ENCODE assay signal across 25 cellular contexts in the genomic region with DNA sequence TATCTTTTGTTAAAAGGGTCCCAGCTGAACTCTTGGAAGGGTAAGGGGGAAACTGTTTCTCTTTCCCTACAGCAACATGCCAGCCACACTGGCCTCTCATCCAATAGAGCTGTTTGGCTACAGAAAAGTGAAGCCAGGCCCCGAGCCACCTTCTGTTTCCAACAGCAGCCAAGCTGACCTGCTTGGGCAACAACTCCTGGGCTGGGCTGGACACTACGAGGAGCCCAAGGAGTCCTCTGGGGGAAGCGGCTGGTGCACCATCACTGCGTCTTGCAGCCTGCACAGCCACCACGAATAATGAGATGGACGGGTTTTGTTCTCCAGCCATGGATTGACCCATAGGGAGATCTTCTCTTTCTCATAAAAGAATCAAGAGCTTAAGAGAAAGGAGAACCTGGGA.
DNase-seq lines count a peak whose midpoint lies in the region; ATAC-seq and TF ChIP-seq lines count a peak whose summit lies in the region.
"Had no signal": no experiment of that assay in that cellular context is flagged by ENCODE, and none has a peak within 500 bp of the region (broad histone marks: within the 10 kb centered on the region; RNA-seq: fewer than 3 reads in every experiment).

No MANE protein-coding gene starts in this region.

- H3K4me1 ChIP-seq in endodermal cell (ENCODE audit: control insufficient read depth, insufficient read depth, low read length) (peaks cover 4% of the 10 kb centered on the region), neuronal stem cell (ENCODE audit: control insufficient read depth in 2 of 2, insufficient read depth in 1 of 2, low read depth in 1 of 2, low read length in 2 of 2) (peaks cover 0 to 5% of the 10 kb centered on the region in 2 donors), stomach (no peaks in the 10 kb centered on the region)
- H3K4me1 ChIP-seq: BE2C, BLaER1 had no signal

- peaks cover 17% of the 10 kb centered on the region for H3K27me3 Mint-ChIP-seq in endodermal cell (ENCODE audit: insufficient read depth)
- H3K27me3 Mint-ChIP-seq: CD4-positive, alpha-beta memory T cell; CD4-positive, CD25-positive, alpha-beta regulatory T cell had no signal

- no peak overlapping the region for H3K27ac Mint-ChIP-seq in endodermal cell
- H3K27ac Mint-ChIP-seq: CD14-positive monocyte; CD4-positive, CD25-positive, alpha-beta regulatory T cell had no signal

- TF ChIP-seq EP300 in stomach (IDR thresholded peaks at IDR 0.05) = no peak

- DNase-seq in endodermal cell (peak; percentile 20), mesenteric fat pad (ENCODE audit: low spot score) (peak; percentile 62), neuronal stem cell (ENCODE audit: low spot score) (no peak), stomach (peak; percentile 9), NCI-H524 treated with DMSO at 0.1 percent for 48 hours (lab: John Stamatoyannopoulos, UW) (no peak), NCI-H146 treated with DMSO at 0.1 percent for 48 hours (lab: John Stamatoyannopoulos, UW; ENCODE audit: unreplicated experiment) (no peak)
- DNase-seq: 8988T; ACHN; BE2C; C1 segment of cervical spinal cord; CD4-positive, alpha-beta memory T cell; CD4-positive, CD25-positive, alpha-beta regulatory T cell; CD8-positive, alpha-beta memory T cell; COR-L47; DMS 273 treated with DMSO at 0.1 percent for 48 hours; DMS153; DMS53; DMS79; DND-41; EL; GDM1 had no signal

- H2AFZ ChIP-seq in neuronal stem cell (ENCODE audit: low read length) = no peak overlapping the region

- no peak overlapping the region for H2AK5ac ChIP-seq in neuronal stem cell (ENCODE audit: low read depth, low read length)

- no peak overlapping the region for H3K4me3 Mint-ChIP-seq in endodermal cell
- H3K4me3 Mint-ChIP-seq: CD14-positive monocyte; CD4-positive, alpha-beta memory T cell; CD4-positive, CD25-positive, alpha-beta regulatory T cell; CD8-positive, alpha-beta memory T cell had no signal

- peak overlapping the region; percentile 61 for H3K18ac ChIP-seq in neuronal stem cell (ENCODE audit: low read length)

- no peak overlapping the region for H3K4ac ChIP-seq in neuronal stem cell (ENCODE audit: low read length)

- no peak overlapping the region for H4K91ac ChIP-seq in neuronal stem cell (ENCODE audit: low read depth, low read length, poor library complexity)

- no peak overlapping the region for H2BK120ac ChIP-seq in neuronal stem cell (ENCODE audit: low read depth, low read length)

- intact Hi-C loops in stomach (cut with DNase I; ENCODE audit: low total_unique reads) = no loop called here

- H3K27ac ChIP-seq in endodermal cell (ENCODE audit: low read depth, low read length) = no peak overlapping the region
- H3K27ac ChIP-seq in neuronal stem cell (replicated peaks; ENCODE audit: low read length) = no peak overlapping the region
- no peak overlapping the region for H3K27ac ChIP-seq in stomach
- H3K27ac ChIP-seq: BLaER1 had no signal

- no peak overlapping the region for H4K8ac ChIP-seq in neuronal stem cell (ENCODE audit: low read depth, low read length)

- no peak overlapping the region for H2BK5ac ChIP-seq in neuronal stem cell (ENCODE audit: low read length)

- H3K27me3 ChIP-seq in endodermal cell (ENCODE audit: control insufficient read depth, insufficient read depth, low read length, poor library complexity, severe bottlenecking) = peaks cover 5% of the 10 kb centered on the region
- no peaks in the 10 kb centered on the region for H3K27me3 ChIP-seq in neuronal stem cell (ENCODE audit: control insufficient read depth in 3 of 3, insufficient read depth in 3 of 3, low read depth in 1 of 3, low read length in 3 of 3)
- H3K27me3 ChIP-seq in stomach = peaks cover 0 to 61% (median 0%) of the 10 kb centered on the region in 3 donors
- H3K27me3 ChIP-seq: BE2C, BLaER1 had no signal

- H3K36me3 ChIP-seq in endodermal cell (ENCODE audit: control insufficient read depth, insufficient read depth, low read length) (no peaks in the 10 kb centered on the region), neuronal stem cell (replicated peaks in 1 of 2; ENCODE audit: control insufficient read depth in 2 of 2, insufficient read depth in 2 of 2, low read length in 2 of 2) (no peaks in the 10 kb centered on the region), stomach (no peaks in the 10 kb centered on the region)
- H3K36me3 ChIP-seq: BE2C, BLaER1 had no signal

- no peaks in the 10 kb centered on the region for H3K9me3 ChIP-seq in endodermal cell (ENCODE audit: control insufficient read depth, low read length)
- H3K9me3 ChIP-seq in neuronal stem cell (replicated peaks in 1 of 2; ENCODE audit: control insufficient read depth in 2 of 2, insufficient read depth in 1 of 2, low read depth in 1 of 2, low read length in 2 of 2) = no peaks in the 10 kb centered on the region
- H3K9me3 ChIP-seq in stomach = no peaks in the 10 kb centered on the region
- H3K9me3 ChIP-seq: BE2C, BLaER1 had no signal

- H3K9me3 Mint-ChIP-seq in endodermal cell = peaks cover 1% of the 10 kb centered on the region

- TF ChIP-seq POLR2A in stomach (IDR thresholded peaks at IDR 0.05) = no peak

- H3K9ac ChIP-seq in endodermal cell (ENCODE audit: extremely low read depth, low read length, poor library complexity, severe bottlenecking) (no peak overlapping the region), neuronal stem cell (ENCODE audit: low read depth, low read length, poor library complexity) (no peak overlapping the region)
- H3K9ac ChIP-seq: BLaER1 had no signal

- H3K36me3 Mint-ChIP-seq in endodermal cell (ENCODE audit: low read depth) = no peaks in the 10 kb centered on the region
- H3K36me3 Mint-ChIP-seq: CD14-positive monocyte; CD4-positive, alpha-beta memory T cell; CD4-positive, CD25-positive, alpha-beta regulatory T cell had no signal

- no peak overlapping the region for H3K23ac ChIP-seq in neuronal stem cell (ENCODE audit: low read depth, low read length, poor library complexity)

- no peak overlapping the region for H2BK12ac ChIP-seq in neuronal stem cell (ENCODE audit: low read length)

- H3K4me2 ChIP-seq in neuronal stem cell (ENCODE audit: insufficient read depth, low read length, poor library complexity, severe bottlenecking) = no peak overlapping the region
- H3K4me2 ChIP-seq: BLaER1 had no signal

- no peaks in the 10 kb centered on the region for H3K79me1 ChIP-seq in neuronal stem cell (ENCODE audit: low read depth, low read length)

- H2BK15ac ChIP-seq in neuronal stem cell (ENCODE audit: low read length) = no peak overlapping the region

- H3K4me1 Mint-ChIP-seq in endodermal cell = peaks cover 14% of the 10 kb centered on the region

- no peak for TF ChIP-seq CTCF in endodermal cell (conservative IDR thresholded peaks at IDR 0.05)
- TF ChIP-seq CTCF in stomach (IDR thresholded peaks at IDR 0.05) = no peak

- WGBS in endodermal cell (ENCODE audit: insufficient coverage in 1 of 2, insufficient read length in 1 of 2), 2 experiments = 93 to 96% methylated on average over 6 of the region's 6 CpGs
- WGBS in neuronal stem cell (ENCODE audit: extremely low coverage in 2 of 2, insufficient read length in 2 of 2, insufficient replicate concordance in 1 of 2), 2 donors = no CpG with 5 or more reads among the region's 6 CpGs
- WGBS in stomach, 5 donors = 79 to 90% (median 88%) methylated on average over 4 to 6 of the region's 6 CpGs

- H3K4me3 ChIP-seq in endodermal cell (ENCODE audit: low read length) (no peak overlapping the region), neuronal stem cell (ENCODE audit: low read length in 2 of 2) (no peak overlapping the region), stomach (no peak overlapping the region)
- H3K4me3 ChIP-seq: BLaER1, GM12878 had no signal

- H3K14ac ChIP-seq in neuronal stem cell (ENCODE audit: low read length) = no peak overlapping the region

- ATAC-seq in GM21367 (IDR thresholded peaks at IDR 0.05; ENCODE audit: unreplicated experiment) = no peak
- ATAC-seq: GM12878 had no signal

Comparison
In these comparisons a context has a peak if more than half of its experiments do, and no peak if none do; other contexts are left out.
1. DNase-seq: peak in endodermal cell (single experiment), mesenteric fat pad (single experiment) and stomach (single experiment); none in neuronal stem cell (single experiment), NCI-H524 treated with DMSO at 0.1 percent for 48 hours (single experiment) and NCI-H146 treated with DMSO at 0.1 percent for 48 hours (single experiment).